In the genomic region with DNA sequence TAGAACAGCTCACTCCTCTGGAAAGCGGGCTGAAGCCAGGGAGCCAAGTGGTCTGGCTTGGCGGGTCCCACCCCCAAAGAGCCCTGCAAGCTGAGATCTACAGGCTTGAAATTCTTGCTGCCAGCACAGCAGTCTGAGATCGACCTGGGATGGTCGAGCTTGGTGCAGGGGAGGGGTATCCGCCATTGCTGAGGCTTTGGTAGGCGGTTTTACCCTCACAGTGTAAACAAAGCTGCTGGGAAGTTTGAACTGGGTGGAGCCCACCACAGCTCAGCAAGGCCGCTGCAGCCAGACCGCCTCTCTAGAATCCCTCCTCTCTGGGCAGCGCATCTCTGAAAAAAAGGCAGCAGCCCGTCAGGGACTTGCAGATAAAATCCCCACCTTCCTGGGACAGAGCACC, we compare ENCODE assay signal across 2 cellular contexts.
TF ChIP-seq lines count a peak whose summit lies in the region.

No MANE protein-coding gene starts in this region.

TF ChIP-seq in GM23338, 12 proteins besides CTCF, POLR2A, EP300 and RAD21 (continues in another document):
- TF ChIP-seq, protein P1, sequence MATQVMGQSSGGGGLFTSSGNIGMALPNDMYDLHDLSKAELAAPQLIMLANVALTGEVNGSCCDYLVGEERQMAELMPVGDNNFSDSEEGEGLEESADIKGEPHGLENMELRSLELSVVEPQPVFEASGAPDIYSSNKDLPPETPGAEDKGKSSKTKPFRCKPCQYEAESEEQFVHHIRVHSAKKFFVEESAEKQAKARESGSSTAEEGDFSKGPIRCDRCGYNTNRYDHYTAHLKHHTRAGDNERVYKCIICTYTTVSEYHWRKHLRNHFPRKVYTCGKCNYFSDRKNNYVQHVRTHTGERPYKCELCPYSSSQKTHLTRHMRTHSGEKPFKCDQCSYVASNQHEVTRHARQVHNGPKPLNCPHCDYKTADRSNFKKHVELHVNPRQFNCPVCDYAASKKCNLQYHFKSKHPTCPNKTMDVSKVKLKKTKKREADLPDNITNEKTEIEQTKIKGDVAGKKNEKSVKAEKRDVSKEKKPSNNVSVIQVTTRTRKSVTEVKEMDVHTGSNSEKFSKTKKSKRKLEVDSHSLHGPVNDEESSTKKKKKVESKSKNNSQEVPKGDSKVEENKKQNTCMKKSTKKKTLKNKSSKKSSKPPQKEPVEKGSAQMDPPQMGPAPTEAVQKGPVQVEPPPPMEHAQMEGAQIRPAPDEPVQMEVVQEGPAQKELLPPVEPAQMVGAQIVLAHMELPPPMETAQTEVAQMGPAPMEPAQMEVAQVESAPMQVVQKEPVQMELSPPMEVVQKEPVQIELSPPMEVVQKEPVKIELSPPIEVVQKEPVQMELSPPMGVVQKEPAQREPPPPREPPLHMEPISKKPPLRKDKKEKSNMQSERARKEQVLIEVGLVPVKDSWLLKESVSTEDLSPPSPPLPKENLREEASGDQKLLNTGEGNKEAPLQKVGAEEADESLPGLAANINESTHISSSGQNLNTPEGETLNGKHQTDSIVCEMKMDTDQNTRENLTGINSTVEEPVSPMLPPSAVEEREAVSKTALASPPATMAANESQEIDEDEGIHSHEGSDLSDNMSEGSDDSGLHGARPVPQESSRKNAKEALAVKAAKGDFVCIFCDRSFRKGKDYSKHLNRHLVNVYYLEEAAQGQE (IDR thresholded peaks at IDR 0.05; ENCODE audit: unreplicated experiment): no peak
- no peak for TF ChIP-seq EZH2 (IDR thresholded peaks at IDR 0.05; ENCODE audit: low read depth, unreplicated experiment)
- TF ChIP-seq ZNF114 (CRISPR knock-in tag; IDR thresholded peaks at IDR 0.05): no peak
- no peak for TF ChIP-seq NANOG (IDR thresholded peaks at IDR 0.05; ENCODE audit: borderline replicate concordance)
- no peak for TF ChIP-seq STAT1 (IDR thresholded peaks at IDR 0.05; ENCODE audit: unreplicated experiment)
- TF ChIP-seq, protein P2, sequence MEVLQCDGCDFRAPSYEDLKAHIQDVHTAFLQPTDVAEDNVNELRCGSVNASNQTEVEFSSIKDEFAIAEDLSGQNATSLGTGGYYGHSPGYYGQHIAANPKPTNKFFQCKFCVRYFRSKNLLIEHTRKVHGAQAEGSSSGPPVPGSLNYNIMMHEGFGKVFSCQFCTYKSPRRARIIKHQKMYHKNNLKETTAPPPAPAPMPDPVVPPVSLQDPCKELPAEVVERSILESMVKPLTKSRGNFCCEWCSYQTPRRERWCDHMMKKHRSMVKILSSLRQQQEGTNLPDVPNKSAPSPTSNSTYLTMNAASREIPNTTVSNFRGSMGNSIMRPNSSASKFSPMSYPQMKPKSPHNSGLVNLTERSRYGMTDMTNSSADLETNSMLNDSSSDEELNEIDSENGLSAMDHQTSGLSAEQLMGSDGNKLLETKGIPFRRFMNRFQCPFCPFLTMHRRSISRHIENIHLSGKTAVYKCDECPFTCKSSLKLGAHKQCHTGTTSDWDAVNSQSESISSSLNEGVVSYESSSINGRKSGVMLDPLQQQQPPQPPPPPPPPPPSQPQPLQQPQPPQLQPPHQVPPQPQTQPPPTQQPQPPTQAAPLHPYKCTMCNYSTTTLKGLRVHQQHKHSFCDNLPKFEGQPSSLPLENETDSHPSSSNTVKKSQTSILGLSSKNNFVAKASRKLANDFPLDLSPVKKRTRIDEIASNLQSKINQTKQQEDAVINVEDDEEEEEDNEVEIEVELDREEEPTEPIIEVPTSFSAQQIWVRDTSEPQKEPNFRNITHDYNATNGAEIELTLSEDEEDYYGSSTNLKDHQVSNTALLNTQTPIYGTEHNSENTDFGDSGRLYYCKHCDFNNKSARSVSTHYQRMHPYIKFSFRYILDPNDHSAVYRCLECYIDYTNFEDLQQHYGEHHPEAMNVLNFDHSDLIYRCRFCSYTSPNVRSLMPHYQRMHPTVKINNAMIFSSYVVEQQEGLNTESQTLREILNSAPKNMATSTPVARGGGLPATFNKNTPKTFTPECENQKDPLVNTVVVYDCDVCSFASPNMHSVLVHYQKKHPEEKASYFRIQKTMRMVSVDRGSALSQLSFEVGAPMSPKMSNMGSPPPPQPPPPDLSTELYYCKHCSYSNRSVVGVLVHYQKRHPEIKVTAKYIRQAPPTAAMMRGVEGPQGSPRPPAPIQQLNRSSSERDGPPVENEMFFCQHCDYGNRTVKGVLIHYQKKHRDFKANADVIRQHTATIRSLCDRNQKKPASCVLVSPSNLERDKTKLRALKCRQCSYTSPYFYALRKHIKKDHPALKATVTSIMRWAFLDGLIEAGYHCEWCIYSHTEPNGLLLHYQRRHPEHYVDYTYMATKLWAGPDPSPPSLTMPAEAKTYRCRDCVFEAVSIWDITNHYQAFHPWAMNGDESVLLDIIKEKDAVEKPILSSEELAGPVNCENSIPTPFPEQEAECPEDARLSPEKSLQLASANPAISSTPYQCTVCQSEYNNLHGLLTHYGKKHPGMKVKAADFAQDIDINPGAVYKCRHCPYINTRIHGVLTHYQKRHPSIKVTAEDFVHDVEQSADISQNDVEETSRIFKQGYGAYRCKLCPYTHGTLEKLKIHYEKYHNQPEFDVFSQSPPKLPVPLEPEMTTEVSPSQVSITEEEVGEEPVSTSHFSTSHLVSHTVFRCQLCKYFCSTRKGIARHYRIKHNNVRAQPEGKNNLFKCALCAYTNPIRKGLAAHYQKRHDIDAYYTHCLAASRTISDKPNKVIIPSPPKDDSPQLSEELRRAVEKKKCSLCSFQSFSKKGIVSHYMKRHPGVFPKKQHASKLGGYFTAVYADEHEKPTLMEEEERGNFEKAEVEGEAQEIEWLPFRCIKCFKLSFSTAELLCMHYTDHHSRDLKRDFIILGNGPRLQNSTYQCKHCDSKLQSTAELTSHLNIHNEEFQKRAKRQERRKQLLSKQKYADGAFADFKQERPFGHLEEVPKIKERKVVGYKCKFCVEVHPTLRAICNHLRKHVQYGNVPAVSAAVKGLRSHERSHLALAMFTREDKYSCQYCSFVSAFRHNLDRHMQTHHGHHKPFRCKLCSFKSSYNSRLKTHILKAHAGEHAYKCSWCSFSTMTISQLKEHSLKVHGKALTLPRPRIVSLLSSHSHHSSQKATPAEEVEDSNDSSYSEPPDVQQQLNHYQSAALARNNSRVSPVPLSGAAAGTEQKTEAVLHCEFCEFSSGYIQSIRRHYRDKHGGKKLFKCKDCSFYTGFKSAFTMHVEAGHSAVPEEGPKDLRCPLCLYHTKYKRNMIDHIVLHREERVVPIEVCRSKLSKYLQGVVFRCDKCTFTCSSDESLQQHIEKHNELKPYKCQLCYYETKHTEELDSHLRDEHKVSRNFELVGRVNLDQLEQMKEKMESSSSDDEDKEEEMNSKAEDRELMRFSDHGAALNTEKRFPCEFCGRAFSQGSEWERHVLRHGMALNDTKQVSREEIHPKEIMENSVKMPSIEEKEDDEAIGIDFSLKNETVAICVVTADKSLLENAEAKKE (CRISPR knock-in tag; IDR thresholded peaks at IDR 0.05): no peak
- TF ChIP-seq POLR2AphosphoS5 (IDR thresholded peaks at IDR 0.05; ENCODE audit: low read depth): no peak
- no peak for TF ChIP-seq CREB1 (CRISPR knock-in tag; IDR thresholded peaks at IDR 0.05; ENCODE audit: low read depth)
- TF ChIP-seq EZH2phosphoT487 (IDR thresholded peaks at IDR 0.05; ENCODE audit: unreplicated experiment): no peak
- TF ChIP-seq, protein P3, sequence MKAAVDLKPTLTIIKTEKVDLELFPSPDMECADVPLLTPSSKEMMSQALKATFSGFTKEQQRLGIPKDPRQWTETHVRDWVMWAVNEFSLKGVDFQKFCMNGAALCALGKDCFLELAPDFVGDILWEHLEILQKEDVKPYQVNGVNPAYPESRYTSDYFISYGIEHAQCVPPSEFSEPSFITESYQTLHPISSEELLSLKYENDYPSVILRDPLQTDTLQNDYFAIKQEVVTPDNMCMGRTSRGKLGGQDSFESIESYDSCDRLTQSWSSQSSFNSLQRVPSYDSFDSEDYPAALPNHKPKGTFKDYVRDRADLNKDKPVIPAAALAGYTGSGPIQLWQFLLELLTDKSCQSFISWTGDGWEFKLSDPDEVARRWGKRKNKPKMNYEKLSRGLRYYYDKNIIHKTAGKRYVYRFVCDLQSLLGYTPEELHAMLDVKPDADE (IDR thresholded peaks at IDR 0.05): no peak

TF ChIP-seq in H1, 55 proteins besides CTCF, POLR2A, EP300 and RAD21:
- TF ChIP-seq, protein P4, sequence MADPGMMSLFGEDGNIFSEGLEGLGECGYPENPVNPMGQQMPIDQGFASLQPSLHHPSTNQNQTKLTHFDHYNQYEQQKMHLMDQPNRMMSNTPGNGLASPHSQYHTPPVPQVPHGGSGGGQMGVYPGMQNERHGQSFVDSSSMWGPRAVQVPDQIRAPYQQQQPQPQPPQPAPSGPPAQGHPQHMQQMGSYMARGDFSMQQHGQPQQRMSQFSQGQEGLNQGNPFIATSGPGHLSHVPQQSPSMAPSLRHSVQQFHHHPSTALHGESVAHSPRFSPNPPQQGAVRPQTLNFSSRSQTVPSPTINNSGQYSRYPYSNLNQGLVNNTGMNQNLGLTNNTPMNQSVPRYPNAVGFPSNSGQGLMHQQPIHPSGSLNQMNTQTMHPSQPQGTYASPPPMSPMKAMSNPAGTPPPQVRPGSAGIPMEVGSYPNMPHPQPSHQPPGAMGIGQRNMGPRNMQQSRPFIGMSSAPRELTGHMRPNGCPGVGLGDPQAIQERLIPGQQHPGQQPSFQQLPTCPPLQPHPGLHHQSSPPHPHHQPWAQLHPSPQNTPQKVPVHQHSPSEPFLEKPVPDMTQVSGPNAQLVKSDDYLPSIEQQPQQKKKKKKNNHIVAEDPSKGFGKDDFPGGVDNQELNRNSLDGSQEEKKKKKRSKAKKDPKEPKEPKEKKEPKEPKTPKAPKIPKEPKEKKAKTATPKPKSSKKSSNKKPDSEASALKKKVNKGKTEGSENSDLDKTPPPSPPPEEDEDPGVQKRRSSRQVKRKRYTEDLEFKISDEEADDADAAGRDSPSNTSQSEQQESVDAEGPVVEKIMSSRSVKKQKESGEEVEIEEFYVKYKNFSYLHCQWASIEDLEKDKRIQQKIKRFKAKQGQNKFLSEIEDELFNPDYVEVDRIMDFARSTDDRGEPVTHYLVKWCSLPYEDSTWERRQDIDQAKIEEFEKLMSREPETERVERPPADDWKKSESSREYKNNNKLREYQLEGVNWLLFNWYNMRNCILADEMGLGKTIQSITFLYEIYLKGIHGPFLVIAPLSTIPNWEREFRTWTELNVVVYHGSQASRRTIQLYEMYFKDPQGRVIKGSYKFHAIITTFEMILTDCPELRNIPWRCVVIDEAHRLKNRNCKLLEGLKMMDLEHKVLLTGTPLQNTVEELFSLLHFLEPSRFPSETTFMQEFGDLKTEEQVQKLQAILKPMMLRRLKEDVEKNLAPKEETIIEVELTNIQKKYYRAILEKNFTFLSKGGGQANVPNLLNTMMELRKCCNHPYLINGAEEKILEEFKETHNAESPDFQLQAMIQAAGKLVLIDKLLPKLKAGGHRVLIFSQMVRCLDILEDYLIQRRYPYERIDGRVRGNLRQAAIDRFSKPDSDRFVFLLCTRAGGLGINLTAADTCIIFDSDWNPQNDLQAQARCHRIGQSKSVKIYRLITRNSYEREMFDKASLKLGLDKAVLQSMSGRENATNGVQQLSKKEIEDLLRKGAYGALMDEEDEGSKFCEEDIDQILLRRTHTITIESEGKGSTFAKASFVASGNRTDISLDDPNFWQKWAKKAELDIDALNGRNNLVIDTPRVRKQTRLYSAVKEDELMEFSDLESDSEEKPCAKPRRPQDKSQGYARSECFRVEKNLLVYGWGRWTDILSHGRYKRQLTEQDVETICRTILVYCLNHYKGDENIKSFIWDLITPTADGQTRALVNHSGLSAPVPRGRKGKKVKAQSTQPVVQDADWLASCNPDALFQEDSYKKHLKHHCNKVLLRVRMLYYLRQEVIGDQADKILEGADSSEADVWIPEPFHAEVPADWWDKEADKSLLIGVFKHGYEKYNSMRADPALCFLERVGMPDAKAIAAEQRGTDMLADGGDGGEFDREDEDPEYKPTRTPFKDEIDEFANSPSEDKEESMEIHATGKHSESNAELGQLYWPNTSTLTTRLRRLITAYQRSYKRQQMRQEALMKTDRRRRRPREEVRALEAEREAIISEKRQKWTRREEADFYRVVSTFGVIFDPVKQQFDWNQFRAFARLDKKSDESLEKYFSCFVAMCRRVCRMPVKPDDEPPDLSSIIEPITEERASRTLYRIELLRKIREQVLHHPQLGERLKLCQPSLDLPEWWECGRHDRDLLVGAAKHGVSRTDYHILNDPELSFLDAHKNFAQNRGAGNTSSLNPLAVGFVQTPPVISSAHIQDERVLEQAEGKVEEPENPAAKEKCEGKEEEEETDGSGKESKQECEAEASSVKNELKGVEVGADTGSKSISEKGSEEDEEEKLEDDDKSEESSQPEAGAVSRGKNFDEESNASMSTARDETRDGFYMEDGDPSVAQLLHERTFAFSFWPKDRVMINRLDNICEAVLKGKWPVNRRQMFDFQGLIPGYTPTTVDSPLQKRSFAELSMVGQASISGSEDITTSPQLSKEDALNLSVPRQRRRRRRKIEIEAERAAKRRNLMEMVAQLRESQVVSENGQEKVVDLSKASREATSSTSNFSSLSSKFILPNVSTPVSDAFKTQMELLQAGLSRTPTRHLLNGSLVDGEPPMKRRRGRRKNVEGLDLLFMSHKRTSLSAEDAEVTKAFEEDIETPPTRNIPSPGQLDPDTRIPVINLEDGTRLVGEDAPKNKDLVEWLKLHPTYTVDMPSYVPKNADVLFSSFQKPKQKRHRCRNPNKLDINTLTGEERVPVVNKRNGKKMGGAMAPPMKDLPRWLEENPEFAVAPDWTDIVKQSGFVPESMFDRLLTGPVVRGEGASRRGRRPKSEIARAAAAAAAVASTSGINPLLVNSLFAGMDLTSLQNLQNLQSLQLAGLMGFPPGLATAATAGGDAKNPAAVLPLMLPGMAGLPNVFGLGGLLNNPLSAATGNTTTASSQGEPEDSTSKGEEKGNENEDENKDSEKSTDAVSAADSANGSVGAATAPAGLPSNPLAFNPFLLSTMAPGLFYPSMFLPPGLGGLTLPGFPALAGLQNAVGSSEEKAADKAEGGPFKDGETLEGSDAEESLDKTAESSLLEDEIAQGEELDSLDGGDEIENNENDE (IDR thresholded peaks at IDR 0.05; ENCODE audit: insufficient replicate concordance, low read length): no peak
- TF ChIP-seq CTBP2 (IDR thresholded peaks at IDR 0.05; ENCODE audit: borderline replicate concordance, insufficient read depth, insufficient read length, low read length): no peak
- TF ChIP-seq FOSL1 (IDR thresholded peaks at IDR 0.05; ENCODE audit: insufficient read depth, low read depth, low read length): no peak
- TF ChIP-seq YY1 (IDR thresholded peaks at IDR 0.05; ENCODE audit: low read depth, low read length): no peak
- no peak for TF ChIP-seq TCF12 (IDR thresholded peaks at IDR 0.05; ENCODE audit: low read depth, low read length)
- TF ChIP-seq NANOG (IDR thresholded peaks at IDR 0.05; ENCODE audit: insufficient read depth, low read depth, low read length, poor library complexity, severe bottlenecking): no peak
